In the genomic region with DNA sequence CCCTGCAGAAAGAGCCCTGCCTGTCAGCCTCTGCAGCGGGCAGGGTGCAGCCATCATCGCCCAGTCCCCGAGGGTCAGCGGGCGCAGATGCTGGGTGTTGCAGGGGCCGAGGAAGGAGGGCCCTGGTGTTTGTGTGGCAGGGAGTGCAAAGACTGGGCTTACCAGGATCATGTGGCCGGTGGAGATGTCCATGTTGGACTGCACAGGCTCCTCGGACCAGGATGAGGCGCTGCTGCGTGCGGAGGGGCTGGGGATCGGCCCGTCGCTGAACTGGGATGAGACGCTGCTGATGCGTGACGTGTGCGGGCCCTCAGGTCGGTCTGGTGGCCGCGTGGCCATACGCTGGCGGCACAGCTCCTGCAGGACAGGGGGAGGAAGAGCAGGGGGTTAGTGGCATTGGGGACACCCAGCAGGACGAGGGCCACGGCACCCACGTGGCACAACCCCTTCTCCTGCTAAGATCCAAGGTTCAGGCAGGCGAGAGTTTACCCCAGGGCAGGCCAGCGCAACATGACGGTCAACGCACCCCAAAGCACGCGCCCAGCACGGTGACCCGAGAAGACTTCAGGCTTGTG, we compare ENCODE assay signal across 21 cellular contexts.
DNase-seq lines count a peak whose midpoint lies in the region; ATAC-seq and TF ChIP-seq lines count a peak whose summit lies in the region.
"Had no signal": no experiment of that assay in that cellular context is flagged by ENCODE, and none has a peak within 500 bp of the region (broad histone marks: within the 10 kb centered on the region; RNA-seq: fewer than 3 reads in every experiment).

No MANE protein-coding gene starts in this region.

- peaks cover 5% of the 10 kb centered on the region for H3K9me3 Mint-ChIP-seq in glutamatergic neuron (ENCODE audit: unreplicated experiment)
- H3K9me3 Mint-ChIP-seq: activated CD4-positive, alpha-beta T cell treated with anti-CD3 and anti-CD28 coated beads, Interleukin-2, amount 10 ng/mL, durations not matched to agents 7 days and 5 days; activated naive CD4-positive, alpha-beta T cell treated with anti-CD3 and anti-CD28 coated beads for 36 hours; activated T-cell treated with anti-CD3 and anti-CD28 coated beads, Interleukin-2, amount 50 U/mL, for 72 hours; nephron had no signal

- intact Hi-C loops in spleen (cut with DNase I; ENCODE audit: low total_unique reads): no loop called here

- H3K9me3 ChIP-seq in Peyer's patch: no peaks in the 10 kb centered on the region
- H3K9me3 ChIP-seq in spleen: no peaks in the 10 kb centered on the region
- H3K9me3 ChIP-seq: pancreas, transverse colon had no signal

- TF ChIP-seq CTCF in Peyer's patch (IDR thresholded peaks at IDR 0.05) (no peak), glutamatergic neuron (IDR thresholded peaks at IDR 0.05; ENCODE audit: partially characterized antibody, unreplicated experiment) (no peak), spleen (IDR thresholded peaks at IDR 0.05 in 8 of 11, conservative IDR thresholded peaks at IDR 0.05 in 3 of 11) (no peak)

- no peak overlapping the region for H3K4me3 Mint-ChIP-seq in glutamatergic neuron (ENCODE audit: unreplicated experiment)
- H3K4me3 Mint-ChIP-seq: activated CD4-positive, alpha-beta T cell treated with anti-CD3 and anti-CD28 coated beads, Interleukin-2, amount 10 ng/mL, durations not matched to agents 7 days and 5 days; activated naive CD4-positive, alpha-beta T cell treated with anti-CD3 and anti-CD28 coated beads for 36 hours; activated T-cell treated with anti-CD3 and anti-CD28 coated beads, Interleukin-2, amount 50 U/mL, for 72 hours; nephron had no signal

- H3K36me3 Mint-ChIP-seq in glutamatergic neuron (ENCODE audit: unreplicated experiment): peaks cover under 1% of the 10 kb centered on the region

- no peaks in the 10 kb centered on the region for H3K4me1 Mint-ChIP-seq in glutamatergic neuron (ENCODE audit: low read depth, unreplicated experiment)
- H3K4me1 Mint-ChIP-seq: nephron had no signal

- H3K36me3 ChIP-seq in Peyer's patch: no peaks in the 10 kb centered on the region
- H3K36me3 ChIP-seq in spleen: no peaks in the 10 kb centered on the region
- H3K36me3 ChIP-seq: pancreas, transverse colon had no signal

- H3K27ac Mint-ChIP-seq in glutamatergic neuron (ENCODE audit: unreplicated experiment): no peak overlapping the region
- H3K27ac Mint-ChIP-seq: activated CD4-positive, alpha-beta T cell treated with anti-CD3 and anti-CD28 coated beads, Interleukin-2, amount 10 ng/mL, durations not matched to agents 7 days and 5 days; activated naive CD4-positive, alpha-beta T cell treated with anti-CD3 and anti-CD28 coated beads for 36 hours; activated T-cell treated with anti-CD3 and anti-CD28 coated beads, Interleukin-2, amount 50 U/mL, for 72 hours; nephron had no signal

- no peak for ATAC-seq in GM19452 (IDR thresholded peaks at IDR 0.05; ENCODE audit: unreplicated experiment)
- ATAC-seq in HG03139 (IDR thresholded peaks at IDR 0.05; ENCODE audit: unreplicated experiment): no peak
- ATAC-seq: activated T-cell treated with anti-CD3 and anti-CD28 coated beads, Interleukin-2, amount 50 U/mL, for 72 hours had no signal

- TF ChIP-seq POLR2A in Peyer's patch (IDR thresholded peaks at IDR 0.05) (no peak), spleen (IDR thresholded peaks at IDR 0.05) (no peak)

- 93 to 95% (median 95%) methylated on average over 31 to 34 of the region's 34 CpGs for whole genome bisulfite sequencing in spleen, 5 donors

- H3K27ac ChIP-seq in Peyer's patch: no peak overlapping the region
- H3K27ac ChIP-seq in spleen: no peak overlapping the region
- H3K27ac ChIP-seq: pancreas, SK-N-MC, transverse colon had no signal

- no peaks in the 10 kb centered on the region for H3K27me3 Mint-ChIP-seq in glutamatergic neuron (ENCODE audit: unreplicated experiment)
- H3K27me3 Mint-ChIP-seq: activated CD4-positive, alpha-beta T cell treated with anti-CD3 and anti-CD28 coated beads, Interleukin-2, amount 10 ng/mL, durations not matched to agents 7 days and 5 days had no signal

- H3K4me3 ChIP-seq in Peyer's patch (no peak overlapping the region), spleen (no peak overlapping the region)
- H3K4me3 ChIP-seq: lung, pancreas, SK-N-MC, smooth muscle cell, transverse colon had no signal

- peak; percentile 37 for DNase-seq in Daoy (ENCODE audit: low read depth)
- DNase-seq in Peyer's patch: peak in 2 of 3 donors; percentile 19 to 25
- peak; percentile 46 for DNase-seq in glutamatergic neuron
- DNase-seq in spleen: peak; percentile 63
- no peak for DNase-seq in NCI-H2081 treated with DMSO at 0.1 percent for 48 hours (lab: John Stamatoyannopoulos, UW)
- DNase-seq: activated CD4-positive, alpha-beta T cell treated with anti-CD3 and anti-CD28 coated beads, Interleukin-2, amount 10 ng/mL, durations not matched to agents 7 days and 5 days; activated naive CD4-positive, alpha-beta T cell treated with anti-CD3 and anti-CD28 coated beads for 36 hours; activated T-cell treated with anti-CD3 and anti-CD28 coated beads, Interleukin-2, amount 50 U/mL, for 72 hours; C1 segment of cervical spinal cord; effector CD8-positive, alpha-beta T cell; NCI-H1105; NCI-H345; stimulated activated CD4-positive, alpha-beta T cell treated with anti-CD3 and anti-CD28 coated beads, Interleukin-2, amount 100 ng/mL, for 24 hours; transverse colon had no signal

- H3K4me1 ChIP-seq in Peyer's patch (no peaks in the 10 kb centered on the region), spleen (peaks cover 0 to 17% (median 0%) of the 10 kb centered on the region in 6 donors)
- H3K4me1 ChIP-seq: pancreas, transverse colon had no signal

- no peaks in the 10 kb centered on the region for H3K27me3 ChIP-seq in Peyer's patch
- H3K27me3 ChIP-seq in spleen (replicated peaks in 1 of 7): peaks cover 0 to 19% (median 0%) of the 10 kb centered on the region in 7 donors
- H3K27me3 ChIP-seq: pancreas, transverse colon had no signal
